In the genomic region with DNA sequence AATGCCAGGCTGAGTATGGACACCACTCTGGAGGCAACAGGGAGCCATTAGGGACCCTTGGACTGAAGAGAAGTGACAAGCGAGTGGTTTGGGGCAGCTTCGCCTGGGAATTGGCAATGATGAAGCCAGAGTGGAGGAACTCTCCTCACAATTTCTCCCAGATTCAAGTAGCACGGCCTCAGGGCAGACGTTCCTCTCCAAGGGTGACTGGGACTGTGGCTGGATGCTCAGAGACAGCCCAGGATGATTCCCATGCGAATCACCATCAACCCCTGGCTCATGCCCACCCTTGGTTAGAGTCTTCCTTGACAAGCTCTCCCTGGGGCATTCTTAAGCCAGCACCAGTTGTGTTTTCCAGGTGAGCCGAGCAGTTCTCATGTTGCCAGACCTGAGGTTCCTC, we compare ENCODE assay signal across 21 cellular contexts. TPM values are rescaled to one million over a fixed set of nuclear protein-coding genes. Genes with fewer than 3 reads are reported as not detected.
A peak's percentile ranks its signal among the peaks of the same experiment; 100 is the strongest.
DNase-seq lines count a peak whose midpoint lies in the region; ATAC-seq and TF ChIP-seq lines count a peak whose summit lies in the region.
"Had no signal": no experiment of that assay in that cellular context is flagged by ENCODE, and none has a peak within 500 bp of the region (broad histone marks: within the 10 kb centered on the region; RNA-seq: fewer than 3 reads in every experiment).

No MANE protein-coding gene starts in this region.

- H3K4me3 ChIP-seq in AG09309 (ENCODE audit: control insufficient read depth, low read depth, low read length) (no peak overlapping the region), SJCRH30 (no peak overlapping the region)
- H3K4me3 ChIP-seq: ascending aorta, left ventricle myocardium inferior, skin epidermis, tibial nerve had no signal

- H3K27ac ChIP-seq in SJCRH30: no peak overlapping the region
- H3K27ac ChIP-seq: ascending aorta, left ventricle myocardium inferior, skin epidermis, tibial nerve had no signal

- DNase-seq in AG09309 (ENCODE audit: low read depth): peak; percentile 5
- DNase-seq in Daoy (ENCODE audit: low read depth): peak; percentile 25
- peak; percentile 25 for DNase-seq in RPMI7951 (ENCODE audit: low read depth)
- DNase-seq in kidney tubule cell (ENCODE audit: low spot score): peak; percentile 75
- DNase-seq in HT-29 (ENCODE audit: low spot score): no peak
- DNase-seq in SJCRH30: no peak
- DNase-seq: activated CD4-positive, alpha-beta T cell treated with anti-CD3 and anti-CD28 coated beads, Interleukin-2, amount 10 ng/mL, durations not matched to agents 7 days and 5 days; activated naive CD4-positive, alpha-beta T cell treated with anti-CD3 and anti-CD28 coated beads, Interleukin-2, amount 50 U/mL, for 16 hours; KBM-7; left ventricle myocardium inferior; NCI-H187; NCI-H2227 treated with DMSO at 0.1 percent for 48 hours; NCI-H82; nephron progenitor cell; stimulated activated CD4-positive, alpha-beta T cell treated with anti-CD3 and anti-CD28 coated beads, Interleukin-2, amount 100 ng/mL, for 24 hours; stimulated activated naive CD4-positive, alpha-beta T cell treated with Interleukin-2 at 50 U/mL for 16 hours had no signal

- H3K4me1 ChIP-seq in SJCRH30: no peaks in the 10 kb centered on the region
- H3K4me1 ChIP-seq: ascending aorta, left ventricle myocardium inferior, tibial nerve had no signal

- no peaks in the 10 kb centered on the region for H3K36me3 ChIP-seq in SJCRH30
- H3K36me3 ChIP-seq: ascending aorta, left ventricle myocardium inferior, tibial nerve had no signal

- TF ChIP-seq CTCF in AG09309 (IDR thresholded peaks at IDR 0.05; ENCODE audit: control insufficient read depth, insufficient read depth, low read depth, low read length, missing control alignments): no peak

- no peaks in the 10 kb centered on the region for H3K9me3 ChIP-seq in SJCRH30 (replicated peaks)
- H3K9me3 ChIP-seq: ascending aorta, left ventricle myocardium inferior, tibial nerve had no signal

- no peaks in the 10 kb centered on the region for H3K27me3 ChIP-seq in SJCRH30
- H3K27me3 ChIP-seq: ascending aorta, tibial nerve had no signal

- no peak for ATAC-seq in HG02870 (IDR thresholded peaks at IDR 0.05; ENCODE audit: unreplicated experiment)

RNA-seq across cellular contexts. Expression of a gene that starts 16.3 kb away (rescaled TPM):
- 0.36 and 0.51 TPM in 2 replicates for total RNA-seq in Daoy (2014; rRNA removed; shearing (Covaris generic))
- 0.10 and 0.12 TPM in 2 replicates for total RNA-seq in RPMI7951 (2014; rRNA removed; shearing (Covaris generic))
- 0.10 TPM in 1 of 2 replicates, not detected in the other for total RNA-seq in HT-29 (2014; rRNA removed; shearing (Covaris generic))
- total RNA-seq in SJCRH30 (2014; rRNA removed; shearing (Covaris generic)): 0.08 TPM in 2 replicates
- total RNA-seq: OCI-LY7 had no signal

RNA-seq across cellular contexts. Expression of a gene that starts 41.5 kb away (rescaled TPM):
- total RNA-seq in Daoy (2014; rRNA removed; shearing (Covaris generic)): 21.7 and 23.4 TPM in 2 replicates
- 65.7 and 75.5 TPM in 2 replicates for total RNA-seq in RPMI7951 (2014; rRNA removed; shearing (Covaris generic))
- total RNA-seq in HT-29 (2014; rRNA removed; shearing (Covaris generic)): 29.7 and 35.7 TPM in 2 replicates
- total RNA-seq in SJCRH30 (2014; rRNA removed; shearing (Covaris generic)): 24.1 and 24.2 TPM in 2 replicates

RNA-seq across cellular contexts. Expression of a gene that starts 46.8 kb away (rescaled TPM):
- total RNA-seq in Daoy (2014; rRNA removed; shearing (Covaris generic)): 0.46 TPM in 1 of 2 replicates, not detected in the other
- total RNA-seq in RPMI7951 (2014; rRNA removed; shearing (Covaris generic)): 1.1 and 1.8 TPM in 2 replicates
- total RNA-seq in HT-29 (2014; rRNA removed; shearing (Covaris generic)): 0.43 and 0.73 TPM in 2 replicates
- total RNA-seq in SJCRH30 (2014; rRNA removed; shearing (Covaris generic)): 8.4 and 8.6 TPM in 2 replicates
- total RNA-seq: OCI-LY7 had no signal

Comparison
In these comparisons a context has a peak if more than half of its experiments do, and no peak if none do; other contexts are left out.
1. DNase-seq: peak in AG09309 (single experiment), Daoy (single experiment), RPMI7951 (single experiment) and kidney tubule cell (single experiment); none in HT-29 (single experiment) and SJCRH30 (0 of 2).